In the genomic region with DNA sequence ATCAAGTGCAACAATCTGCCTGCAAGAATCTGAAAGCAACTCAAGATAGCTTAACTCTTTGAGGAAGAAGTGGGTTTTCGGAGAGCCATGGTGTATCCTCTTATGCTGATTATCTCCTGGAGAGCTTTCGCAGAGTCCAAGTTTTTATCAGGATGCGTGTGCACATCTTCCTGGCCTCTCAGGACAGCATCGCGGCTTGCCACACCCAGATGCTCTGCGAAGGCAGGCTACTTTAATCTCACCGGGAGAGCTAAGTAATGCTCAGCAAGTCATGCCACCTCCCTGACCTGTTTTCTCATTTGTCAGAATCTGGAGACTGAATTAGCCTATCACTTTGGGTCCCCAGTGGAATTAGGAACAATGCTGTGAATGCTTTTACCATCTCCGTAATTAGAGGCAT, we compare ENCODE assay signal across 17 cellular contexts. TPM values are rescaled to one million over a fixed set of nuclear protein-coding genes. Genes with fewer than 3 reads are reported as not detected.
DNase-seq lines count a peak whose midpoint lies in the region; ATAC-seq, FAIRE-seq and TF ChIP-seq lines count a peak whose summit lies in the region.
"Had no signal": no experiment of that assay in that cellular context is flagged by ENCODE, and none has a peak within 500 bp of the region (broad histone marks: within the 10 kb centered on the region; RNA-seq: fewer than 3 reads in every experiment).

No MANE protein-coding gene starts in this region.

- no peaks in the 10 kb centered on the region for H3K9me1 ChIP-seq in K562 (ENCODE audit: control insufficient read depth, insufficient read depth, low read length)

- TF ChIP-seq RAD21 in K562 (CRISPR knock-in tag; conservative IDR thresholded peaks at IDR 0.05 in 1 of 2, IDR thresholded peaks at IDR 0.05 in 1 of 2) = no peak

- POLR2A ChIA-PET in K562 (lab: Yijun Ruan, JAX) (interaction anchor here (1.0 kb wide), 1 partner anchor 21 kb away, joined by 5 read pairs; no protein-coding TSS in a partner anchor), OCI-LY7 (lab: Charles Lee) (interaction anchor here (1.0 kb wide), 1 partner anchor 11 kb away, joined by 3 read pairs; no protein-coding TSS in a partner anchor)

- H3K79me2 ChIP-seq in K562 (ENCODE audit: control insufficient read depth, insufficient read depth, low read length) (no peaks in the 10 kb centered on the region), OCI-LY7 (ENCODE audit: insufficient read depth, low read depth, low read length) (no peaks in the 10 kb centered on the region)

- no peaks in the 10 kb centered on the region for H3K9me3 ChIP-seq in K562 (replicated peaks; ENCODE audit: control insufficient read depth, insufficient read depth, low read depth, low read length)
- H3K9me3 ChIP-seq in OCI-LY7 (ENCODE audit: low read length) = no peaks in the 10 kb centered on the region
- H3K9me3 ChIP-seq: BLaER1 had no signal

- no peaks in the 10 kb centered on the region for H3K27me3 ChIP-seq in K562 (ENCODE audit: control insufficient read depth in 2 of 2, insufficient read depth in 2 of 2, low read length in 2 of 2)
- H3K27me3 ChIP-seq: BLaER1 had no signal

- H2AFZ ChIP-seq in K562 (ENCODE audit: low read depth, low read length) (no peak overlapping the region), OCI-LY7 (ENCODE audit: low read length) (no peak overlapping the region)
- H2AFZ ChIP-seq: GM23248 had no signal

- no peak overlapping the region for H3K9ac ChIP-seq in K562 (ENCODE audit: insufficient read depth in 1 of 2, low read depth in 2 of 2, low read length in 2 of 2)
- H3K9ac ChIP-seq: BLaER1, GM23248 had no signal

- BruUV-seq in K562 (replicated peaks; lab: Mats Ljungman, UMichigan) = no TSS peak
- BruUV-seq in OCI-LY7 (replicated peaks; lab: Mats Ljungman, UMichigan) = no TSS peak

- peak; percentile 63 for FAIRE-seq in K562 (lab: Jason Lieb, UNC)
- FAIRE-seq: D721Med, G401.6, GM12891, H54, HepG2 had no signal

- TF ChIP-seq POLR2A in K562 (conservative IDR thresholded peaks at IDR 0.05) = no peak

- H3K9me2 ChIP-seq in OCI-LY7 (ENCODE audit: insufficient read depth, low read length) = no peaks in the 10 kb centered on the region

- H3K4me2 ChIP-seq in K562 (ENCODE audit: insufficient read depth, low read length) (no peak overlapping the region), OCI-LY7 (ENCODE audit: low read length) (no peak overlapping the region)
- H3K4me2 ChIP-seq: BLaER1 had no signal

- intact Hi-C loops in K562 (cut with micrococcal nuclease) (no loop called here), OCI-LY7 (cut with micrococcal nuclease; ENCODE audit: unreplicated experiment) (no loop called here)

- H4K20me1 ChIP-seq in K562 (replicated peaks; ENCODE audit: control insufficient read depth, insufficient read depth, low read length) (0 out of 2 replicates have a peak, but pooled peaks cover 3% of the 10 kb centered on the region), OCI-LY7 (ENCODE audit: insufficient read depth, low read length) (no peaks in the 10 kb centered on the region)
- H4K20me1 ChIP-seq: BLaER1 had no signal

- H3K4me1 ChIP-seq in K562 (replicated peaks in 1 of 2; ENCODE audit: control insufficient read depth in 2 of 2, insufficient read depth in 2 of 2, low read length in 2 of 2) (no peaks in the 10 kb centered on the region), OCI-LY7 (ENCODE audit: insufficient read depth, low read length, poor library complexity, severe bottlenecking) (no peaks in the 10 kb centered on the region)

- no peak overlapping the region for H3K27ac ChIP-seq in K562 (ENCODE audit: extremely low read depth, low read depth, low read length)
- H3K27ac ChIP-seq in substantia nigra (ENCODE audit: low read depth, low read length, poor library complexity, severe bottlenecking) = no peak overlapping the region
- H3K27ac ChIP-seq in OCI-LY7 (ENCODE audit: low read depth, low read length, poor library complexity, severe bottlenecking) = no peak overlapping the region
- H3K27ac ChIP-seq: BLaER1, GM23248 had no signal

- H3K4me3 ChIP-seq in K562 (no peak overlapping the region), OCI-LY7 (ENCODE audit: low read depth, low read length, poor library complexity, severe bottlenecking) (no peak overlapping the region)
- H3K4me3 ChIP-seq: BLaER1, GM23248 had no signal

- TF ChIP-seq EP300 in K562 (IDR thresholded peaks at IDR 0.05; ENCODE audit: low read length) = no peak

- H3K36me3 ChIP-seq in K562 (ENCODE audit: control insufficient read depth, insufficient read depth, low read length) = peaks cover 29% of the 10 kb centered on the region; the same call in 1 of the 3 replicates
- peaks cover 7% of the 10 kb centered on the region; the same call in 1 of the 2 replicates for H3K36me3 ChIP-seq in OCI-LY7 (ENCODE audit: insufficient read depth, low read length)

- CTCF ChIA-PET in K562 (lab: Yijun Ruan, JAX; ENCODE audit: low intra/inter-chr PET ratio) (no interaction called here), OCI-LY7 (lab: Charles Lee; ENCODE audit: unreplicated experiment) (no interaction called here)

- ATAC-seq in K562 (no peak; the same call in 2 of the 3 replicates), HG03521 (IDR thresholded peaks at IDR 0.05; ENCODE audit: unreplicated experiment) (no peak)
- ATAC-seq: HepG2 had no signal

- in situ Hi-C loops in K562 (cut with MboI) = no loop called here

- peak; percentile 65 for DNase-seq in NCI-H82 (lab: John Stamatoyannopoulos, UW)
- no peak for DNase-seq in NCI-H82 treated with DMSO at 0.1 percent for 48 hours (lab: John Stamatoyannopoulos, UW; ENCODE audit: unreplicated experiment)
- DNase-seq in K562 (ENCODE audit: extremely low read depth in 1 of 4, low spot score in 3 of 4) = no peak
- DNase-seq in islet precursor cell = peak; percentile 36
- no peak for DNase-seq in substantia nigra (lab: John Stamatoyannopoulos, UW)
- DNase-seq in OCI-LY7 (ENCODE audit: low spot score) = no peak
- DNase-seq: 8988T; CD4-positive, alpha-beta memory T cell; GM23248; HCEC 1CT had no signal

- TF ChIP-seq CTCF in K562 (IDR thresholded peaks at IDR 0.05 in 2 of 3, conservative IDR thresholded peaks at IDR 0.05 in 1 of 3; ENCODE audit: insufficient read depth in 2 of 3, low read depth in 1 of 3, low read length in 3 of 3) (no peak), OCI-LY7 (conservative IDR thresholded peaks at IDR 0.05; ENCODE audit: low read length) (no peak)

- 30% methylated on average over 8 of the region's 8 CpGs for WGBS in K562 (ENCODE audit: insufficient coverage, low coverage, missing lambda C conversion rate)

TF ChIP-seq in K562, 482 proteins besides CTCF, POLR2A, EP300 and RAD21 (continues in another document):
- TF ChIP-seq RCOR1 (IDR thresholded peaks at IDR 0.05; ENCODE audit: borderline replicate concordance in 1 of 2, low read depth in 2 of 2, low read length in 2 of 2) (peak in 1 of 2 experiments; percentile 55; a peak in 1 of 4 replicates), HCFC1 (IDR thresholded peaks at IDR 0.05; ENCODE audit: low read depth, low read length) (no peak)

RNA-seq across cellular contexts. Expression of a gene that starts 52.9 kb away (rescaled TPM):
- 58.0 and 101 TPM in 2 replicates for total RNA-seq in K562 (2011; cell fraction: chromatin; rRNA removed; ENCODE audit: low replicate concordance)
- 38.5 and 41.2 TPM in 2 replicates for total RNA-seq in K562 (2011; cell fraction: nucleolus; rRNA removed)
- 56.0 and 65.7 TPM in 2 replicates for total RNA-seq in K562 (2011; cell fraction: nucleoplasm; rRNA removed)
- 27.5 and 35.0 TPM in 2 replicates for total RNA-seq in K562 (2014; rRNA removed)
- total RNA-seq in K562 (2014; rRNA removed; fragmentation: Illumina TruSeq; extraction: Trizol) = 47.8 and 48.8 TPM in 2 replicates
- 38.1 and 39.4 TPM in 2 replicates for total RNA-seq in K562 (2015; rRNA removed; fragmentation: Illumina TruSeq; extraction: Trizol)
- 44.5 and 45.8 TPM in 2 replicates for total RNA-seq in K562 (2021)
- polyA plus RNA-seq in K562 (2011; rRNA removed) = 47.2 and 55.1 TPM in 2 replicates
- polyA plus RNA-seq in K562 (2011; cell fraction: cytosol; rRNA removed) = 35.5 and 44.3 TPM in 2 replicates
- polyA plus RNA-seq in K562 (2011; cell fraction: nucleus; rRNA removed) = 34.9 and 43.0 TPM in 2 replicates
- polyA plus RNA-seq in K562 (2012) = 31.4 and 37.6 TPM in 2 replicates
- 43.1 and 47.5 TPM in 2 replicates for polyA plus RNA-seq in K562 (2014; fragmentation: Illumina TruSeq; extraction: Trizol)
- 10 to 100 TPM in 1 of 2 experiments, 1 to 10 TPM in 1; 9.8 to 23.5 TPM for polyA plus RNA-seq in K562 (2014; fragmentation: Nextera tagmentation; extraction: Ambion mirVana)
- polyA plus RNA-seq in K562 (2014; rRNA removed) = 29.4 and 33.7 TPM in 2 replicates
- 95.8 and 118 TPM in 2 replicates for polyA minus RNA-seq in K562 (2011; rRNA and poly(A)+ RNA removed)
- 32.4 and 42.9 TPM in 2 replicates for polyA minus RNA-seq in K562 (2011; cell fraction: cytosol; rRNA and poly(A)+ RNA removed)
- polyA minus RNA-seq in K562 (2011; cell fraction: nucleus; rRNA and poly(A)+ RNA removed) = 49.7 and 83.2 TPM in 2 replicates
- 20.2 and 22.4 TPM in 2 replicates for total RNA-seq in OCI-LY7 (2014; rRNA removed; shearing (Covaris generic))
- 26.5 and 28.7 TPM in 2 replicates for total RNA-seq in OCI-LY7 (2022)

RNA-seq across cellular contexts. Expression of a gene that starts 53.2 kb away (rescaled TPM):
- total RNA-seq in K562 (2011; cell fraction: chromatin; rRNA removed; ENCODE audit: low replicate concordance) = 55.4 and 146 TPM in 2 replicates
- 28.3 and 40.1 TPM in 2 replicates for total RNA-seq in K562 (2011; cell fraction: nucleolus; rRNA removed)
- 75.1 and 120 TPM in 2 replicates for total RNA-seq in K562 (2011; cell fraction: nucleoplasm; rRNA removed)
- total RNA-seq in K562 (2014; rRNA removed) (24.4 and 28.0 TPM in 2 replicates), K562 (2014; rRNA removed; fragmentation: Illumina TruSeq; extraction: Trizol) (21.8 and 24.4 TPM in 2 replicates), K562 (2015; rRNA removed; fragmentation: Illumina TruSeq; extraction: Trizol) (23.0 and 24.2 TPM in 2 replicates), K562 (2021) (34.8 and 36.9 TPM in 2 replicates), OCI-LY7 (2022) (67.3 and 67.9 TPM in 2 replicates)
- polyA plus RNA-seq in K562 (2011; rRNA removed) (29.5 and 39.2 TPM in 2 replicates), K562 (2014; fragmentation: Illumina TruSeq; extraction: Trizol) (30.5 and 43.0 TPM in 2 replicates), K562 (2014; fragmentation: Nextera tagmentation; extraction: Ambion mirVana) (1 to 10 TPM; 5.5 to 8.2 TPM), K562 (2014; rRNA removed) (30.4 and 35.4 TPM in 2 replicates)
- polyA plus RNA-seq in K562 (2011; cell fraction: cytosol; rRNA removed) = 21.4 and 25.5 TPM in 2 replicates
- polyA plus RNA-seq in K562 (2011; cell fraction: nucleus; rRNA removed) = 27.3 and 36.1 TPM in 2 replicates
- polyA plus RNA-seq in K562 (2012) = 18.9 and 19.1 TPM in 2 replicates
- 39.0 and 39.6 TPM in 2 replicates for polyA minus RNA-seq in K562 (2011; rRNA and poly(A)+ RNA removed)
- 26.3 and 34.9 TPM in 2 replicates for polyA minus RNA-seq in K562 (2011; cell fraction: cytosol; rRNA and poly(A)+ RNA removed)
- polyA minus RNA-seq in K562 (2011; cell fraction: nucleus; rRNA and poly(A)+ RNA removed) = 40.5 and 59.6 TPM in 2 replicates
- total RNA-seq in OCI-LY7 (2014; rRNA removed; shearing (Covaris generic)) = 45.6 and 52.3 TPM in 2 replicates

Comparison
In these comparisons a context has a peak if more than half of its experiments do, and no peak if none do; other contexts are left out.
1. DNase-seq: peak in NCI-H82 (single experiment) and islet precursor cell (single experiment); none in NCI-H82 treated with DMSO at 0.1 percent for 48 hours (single experiment), K562 (0 of 4), substantia nigra (0 of 49) and OCI-LY7 (single experiment).